9 cellular contexts compared by ENCODE assay signal in genomic region chr17:62892870-62893338, GRCh38.
DNase-seq lines count a peak whose midpoint lies in the region; ATAC-seq, FAIRE-seq and TF ChIP-seq lines count a peak whose summit lies in the region.
"Had no signal": no experiment of that assay in that cellular context is flagged by ENCODE, and none has a peak within 500 bp of the region (broad histone marks: within the 10 kb centered on the region; RNA-seq: fewer than 3 reads in every experiment).

No MANE protein-coding gene starts in this region.

- H3K4me1 ChIP-seq in keratinocyte (ENCODE audit: control insufficient read depth, extremely low read depth, insufficient read depth, low read length), result peaks cover 37% of the 10 kb centered on the region

- H3K4me3 ChIP-seq in keratinocyte (ENCODE audit: control insufficient read depth in 2 of 3, extremely low read depth in 1 of 3, insufficient read depth in 2 of 3, low read depth in 1 of 3, low read length in 3 of 3), result peak overlapping the region in 1 of 3 experiments; percentile 43
- H3K4me3 ChIP-seq: tibial artery had no signal

- DNase-seq in EL, result peak; percentile 81
- peak; percentile 11 for DNase-seq in NCI-H2029 treated with DMSO at 0.1 percent for 48 hours (lab: John Stamatoyannopoulos, UW)
- peak; percentile 53 for DNase-seq in astrocyte of the hippocampus (ENCODE audit: low read depth, low spot score)
- DNase-seq in keratinocyte (ENCODE audit: low read depth, low spot score), result peak; percentile 54
- peak; percentile 76 for DNase-seq in ureter (ENCODE audit: low spot score)
- no peak for DNase-seq in NCI-H82 (lab: John Stamatoyannopoulos, UW)
- no peak for DNase-seq in progenitor cell of endocrine pancreas (ENCODE audit: low spot score, unreplicated experiment)

- H3K27me3 Mint-ChIP-seq in progenitor cell of endocrine pancreas, result peaks cover 3% of the 10 kb centered on the region

- H3K4me1 Mint-ChIP-seq in progenitor cell of endocrine pancreas (ENCODE audit: low read depth), result peaks cover 3% of the 10 kb centered on the region

- no peaks in the 10 kb centered on the region for H3K36me3 Mint-ChIP-seq in progenitor cell of endocrine pancreas (ENCODE audit: insufficient read depth)

- dilution Hi-C loops in keratinocyte (cut with MboI; ENCODE audit: extremely low pct_ligation_motif_present, low sequenced_read_pairs), result no loop called here

- peak overlapping the region; percentile 84 for H3K4me2 ChIP-seq in keratinocyte (ENCODE audit: control insufficient read depth, extremely low read depth, insufficient read depth, low read depth, low read length)

- no peaks in the 10 kb centered on the region for H3K79me2 ChIP-seq in keratinocyte (ENCODE audit: control insufficient read depth, insufficient read depth, low read length)

- H3K9me3 Mint-ChIP-seq in progenitor cell of endocrine pancreas (ENCODE audit: low read depth), result no peaks in the 10 kb centered on the region

- peak overlapping the region; percentile 74 for H3K27ac ChIP-seq in keratinocyte (ENCODE audit: control insufficient read depth, insufficient read depth, low read length)
- H3K27ac ChIP-seq: tibial artery had no signal

- no peaks in the 10 kb centered on the region for H3K27me3 ChIP-seq in keratinocyte (ENCODE audit: control insufficient read depth, extremely low read depth, insufficient read depth, low read length)
- H3K27me3 ChIP-seq: tibial artery had no signal

- no peaks in the 10 kb centered on the region for H3K9me3 ChIP-seq in keratinocyte (ENCODE audit: control insufficient read depth, low read depth, low read length)
- H3K9me3 ChIP-seq: tibial artery had no signal

- peak overlapping the region; percentile 39 for H3K9ac ChIP-seq in keratinocyte (ENCODE audit: control insufficient read depth, extremely low read depth, insufficient read depth, low read length)

- H3K27ac Mint-ChIP-seq in progenitor cell of endocrine pancreas, result no peak overlapping the region

- TF ChIP-seq CTCF in keratinocyte (optimal IDR thresholded peaks at IDR 0.05 in 1 of 3, IDR thresholded peaks at IDR 0.05 in 1 of 3, conservative IDR thresholded peaks at IDR 0.05 in 1 of 3; ENCODE audit: extremely low read depth in 1 of 3, insufficient read depth in 2 of 3, low read length in 3 of 3) (no peak), progenitor cell of endocrine pancreas (IDR thresholded peaks at IDR 0.05; ENCODE audit: unreplicated experiment) (no peak)

- peak; percentile 98 for FAIRE-seq in keratinocyte (lab: Jason Lieb, UNC)

- no peak overlapping the region for H3K4me3 Mint-ChIP-seq in progenitor cell of endocrine pancreas (ENCODE audit: low read depth)

- H3K9me1 ChIP-seq in keratinocyte (ENCODE audit: control insufficient read depth, extremely low read depth, insufficient read depth, low read length), result no peaks in the 10 kb centered on the region

- H3K36me3 ChIP-seq in keratinocyte (ENCODE audit: control insufficient read depth in 2 of 2, extremely low read depth in 1 of 2, insufficient read depth in 2 of 2, low read length in 2 of 2), result no peaks in the 10 kb centered on the region
- H3K36me3 ChIP-seq: tibial artery had no signal

- no peaks in the 10 kb centered on the region for H4K20me1 ChIP-seq in keratinocyte (ENCODE audit: control insufficient read depth, extremely low read depth, insufficient read depth, low read length)

- ATAC-seq in GM21447 (IDR thresholded peaks at IDR 0.05; ENCODE audit: unreplicated experiment), result no peak

- peak overlapping the region; percentile 37 for H2AFZ ChIP-seq in keratinocyte (ENCODE audit: control insufficient read depth, low read length)

Comparison
In these comparisons a context has a peak if more than half of its experiments do, and no peak if none do; other contexts are left out.
1. DNase-seq: peak in EL (single experiment), NCI-H2029 treated with DMSO at 0.1 percent for 48 hours (single experiment), astrocyte of the hippocampus (single experiment), keratinocyte (single experiment) and ureter (single experiment); none in NCI-H82 (single experiment) and progenitor cell of endocrine pancreas (single experiment).